ENCODE assay signal across 16 cellular contexts in genomic region chr10:114500643-114501042, GRCh38.
DNase-seq lines count a peak whose midpoint lies in the region; ATAC-seq and TF ChIP-seq lines count a peak whose summit lies in the region.
"Had no signal": no experiment of that assay in that cellular context is flagged by ENCODE, and none has a peak within 500 bp of the region (broad histone marks: within the 10 kb centered on the region; RNA-seq: fewer than 3 reads in every experiment).

No MANE protein-coding gene starts in this region.

- peaks cover 15 to 86% (median 47%) of the 10 kb centered on the region in 3 donors for H3K4me1 ChIP-seq in esophagus squamous epithelium
- peaks cover 20 to 50% (median 26%) of the 10 kb centered on the region in 4 donors for H3K4me1 ChIP-seq in stomach
- H3K4me1 ChIP-seq in thyroid gland: peaks cover 34 to 57% of the 10 kb centered on the region in 2 donors
- peaks cover 3% of the 10 kb centered on the region; the same call in 1 of the 2 replicates for H3K4me1 ChIP-seq in H9 (ENCODE audit: insufficient read depth, low read length)

- no peak overlapping the region for H3K9ac ChIP-seq in H9 (ENCODE audit: extremely low read depth, insufficient read length, low read length)

- H3K79me2 ChIP-seq in H9 (ENCODE audit: insufficient read depth, low read length): no peaks in the 10 kb centered on the region

- H2AFZ ChIP-seq in H9 (ENCODE audit: low read length): no peak overlapping the region

- no peaks in the 10 kb centered on the region for H3K27me3 ChIP-seq in esophagus squamous epithelium
- H3K27me3 ChIP-seq in stomach: no peaks in the 10 kb centered on the region
- H3K27me3 ChIP-seq in thyroid gland: no peaks in the 10 kb centered on the region
- H3K27me3 ChIP-seq in H9 (ENCODE audit: insufficient read depth, low read length): no peaks in the 10 kb centered on the region
- H3K27me3 ChIP-seq: uterus had no signal

- H3K27ac Mint-ChIP-seq in activated naive CD4-positive, alpha-beta T cell treated with anti-CD3 and anti-CD28 coated beads for 36 hours: peak overlapping the region; percentile 96
- H3K27ac Mint-ChIP-seq in T-helper 17 cell (peak overlapping the region; percentile 90), H9 (no peak overlapping the region)

- peaks cover 0 to 19% (median 0%) of the 10 kb centered on the region in 3 donors for H3K36me3 ChIP-seq in esophagus squamous epithelium
- peaks cover 0 to 17% (median 2%) of the 10 kb centered on the region in 4 donors for H3K36me3 ChIP-seq in stomach
- H3K36me3 ChIP-seq in thyroid gland: no peaks in the 10 kb centered on the region
- H3K36me3 ChIP-seq: uterus had no signal

- H3K36me3 Mint-ChIP-seq in activated naive CD4-positive, alpha-beta T cell treated with anti-CD3 and anti-CD28 coated beads for 36 hours (ENCODE audit: low read depth): peaks cover 21% of the 10 kb centered on the region
- H3K36me3 Mint-ChIP-seq in T-helper 17 cell (ENCODE audit: low read depth): peaks cover 2% of the 10 kb centered on the region
- H3K36me3 Mint-ChIP-seq in H9 (ENCODE audit: insufficient read depth in 1 of 3, low read depth in 3 of 3): no peaks in the 10 kb centered on the region

- H2BK5ac ChIP-seq in H9 (ENCODE audit: insufficient read length, low read length): no peak overlapping the region

- intact Hi-C loops in activated naive CD4-positive, alpha-beta T cell treated with anti-CD3 and anti-CD28 coated beads for 36 hours (cut with micrococcal nuclease): loop anchor here (1.0 to 5.0 kb wide), 2 partner anchors 8 to 818 kb away; no protein-coding TSS in a partner anchor
- intact Hi-C loops in esophagus squamous epithelium (cut with DNase I) (no loop called here), stomach (cut with DNase I; ENCODE audit: low total_unique reads) (no loop called here), thyroid gland (cut with DNase I) (no loop called here)

- no peak overlapping the region for H3K23ac ChIP-seq in H9 (ENCODE audit: insufficient read length, low read depth, low read length)

- no peak overlapping the region for H3T11ph ChIP-seq in H9 (ENCODE audit: low read length)

- H4K5ac ChIP-seq in H9 (ENCODE audit: insufficient read length, low read depth, low read length): no peak overlapping the region

- H3K4me3 ChIP-seq in esophagus squamous epithelium (no peak overlapping the region), stomach (no peak overlapping the region), thyroid gland (replicated peaks in 1 of 3) (no peak overlapping the region)
- H3K4me3 ChIP-seq: uterus had no signal

- DNase-seq in activated naive CD4-positive, alpha-beta T cell treated with anti-CD3 and anti-CD28 coated beads for 36 hours: no peak
- DNase-seq in activated naive CD4-positive, alpha-beta T cell treated with Interleukin-2 at 50 U/mL for 16 hours: no peak
- no peak for DNase-seq in T-helper 17 cell
- no peak for DNase-seq in esophagus squamous epithelium (lab: John Stamatoyannopoulos, UW)
- DNase-seq in stomach: no peak
- no peak for DNase-seq in thyroid gland
- DNase-seq in NCI-H1092 (lab: John Stamatoyannopoulos, UW): no peak
- no peak for DNase-seq in H9
- DNase-seq: COR-L47; GDM1; head of caudate nucleus; islet precursor cell; NCI-H2029 treated with DMSO at 0.1 percent for 48 hours; NCI-H526; stimulated activated CD4-positive, alpha-beta T cell treated with anti-CD3 and anti-CD28 coated beads, Interleukin-4, amount 100 ng/mL, for 4 hours; uterus had no signal

- H3K23me2 ChIP-seq in H9 (ENCODE audit: insufficient read length, low read depth, low read length, poor library complexity, severe bottlenecking): no peaks in the 10 kb centered on the region

- no peaks in the 10 kb centered on the region for H3K27me3 Mint-ChIP-seq in activated naive CD4-positive, alpha-beta T cell treated with anti-CD3 and anti-CD28 coated beads for 36 hours (ENCODE audit: low read depth)
- H3K27me3 Mint-ChIP-seq in T-helper 17 cell: no peaks in the 10 kb centered on the region
- no peaks in the 10 kb centered on the region for H3K27me3 Mint-ChIP-seq in H9 (ENCODE audit: low read depth)

- H2BK20ac ChIP-seq in H9 (ENCODE audit: low read depth, low read length, poor library complexity, severe bottlenecking): no peak overlapping the region

- no peak overlapping the region for H4K8ac ChIP-seq in H9 (replicated peaks; ENCODE audit: insufficient read length, low read depth, low read length)

- no peaks in the 10 kb centered on the region for H3K79me1 ChIP-seq in H9 (ENCODE audit: insufficient read depth, low read depth, low read length, poor library complexity, severe bottlenecking)

- no peaks in the 10 kb centered on the region for H3K9me3 Mint-ChIP-seq in activated naive CD4-positive, alpha-beta T cell treated with anti-CD3 and anti-CD28 coated beads for 36 hours
- no peaks in the 10 kb centered on the region for H3K9me3 Mint-ChIP-seq in H9

- CTCF ChIA-PET in activated naive CD4-positive, alpha-beta T cell treated with anti-CD3 and anti-CD28 coated beads for 36 hours (lab: Charles Lee): interaction anchor here (1.0 to 7.3 kb wide), 7 partner anchors 9 to 44 kb away, joined by 3 to 63 read pairs (median 6); no protein-coding TSS in a partner anchor

- no peak overlapping the region for H3K4ac ChIP-seq in H9 (ENCODE audit: low read depth, low read length)

- H2AK5ac ChIP-seq in H9 (ENCODE audit: insufficient read length, low read length): no peak overlapping the region

- H3K4me3 Mint-ChIP-seq in activated naive CD4-positive, alpha-beta T cell treated with anti-CD3 and anti-CD28 coated beads for 36 hours: no peak overlapping the region
- no peak overlapping the region for H3K4me3 Mint-ChIP-seq in T-helper 17 cell
- H3K4me3 Mint-ChIP-seq in H9: no peak overlapping the region

- H3K27ac ChIP-seq in esophagus squamous epithelium (peak overlapping the region; percentile 81 to 95 (median 90)), stomach (peak overlapping the region; percentile 65 to 91 (median 72)), thyroid gland (peak overlapping the region in 1 of 3 donors; percentile 40), H9 (ENCODE audit: insufficient read length, low read depth, low read length) (no peak overlapping the region)
- H3K27ac ChIP-seq: uterus had no signal

- no peak overlapping the region for H2BK12ac ChIP-seq in H9 (ENCODE audit: insufficient read length, low read depth, low read length)

- H3K4me2 ChIP-seq in H9 (ENCODE audit: insufficient read depth, insufficient read length, low read length): no peak overlapping the region

- ATAC-seq in T-helper 17 cell: no peak

- 32 to 53% methylated on average over 2 of the region's 2 CpGs for WGBS in esophagus squamous epithelium, 2 donors
- 57 to 81% (median 70%) methylated on average over 1 to 2 of the region's 2 CpGs for WGBS in stomach, 5 donors
- WGBS in thyroid gland, 2 donors: 56 to 71% methylated on average over 2 of the region's 2 CpGs
- WGBS in H9 (ENCODE audit: extremely low coverage, insufficient read length, low lambda C conversion rate): no CpG with 5 or more reads among the region's 2 CpGs

- no peak overlapping the region for H2BK15ac ChIP-seq in H9 (ENCODE audit: low read depth, low read length)

- H4K91ac ChIP-seq in H9 (ENCODE audit: insufficient read length, low read depth, low read length): no peak overlapping the region

- no peak overlapping the region for H3K18ac ChIP-seq in H9 (ENCODE audit: insufficient read length, low read depth, low read length)

- TF ChIP-seq POLR2A in esophagus squamous epithelium (IDR thresholded peaks at IDR 0.05) (no peak), stomach (IDR thresholded peaks at IDR 0.05) (no peak), thyroid gland (IDR thresholded peaks at IDR 0.05) (no peak)

- no peak overlapping the region for H3K56ac ChIP-seq in H9 (ENCODE audit: insufficient read length, low read depth, low read length)

- H3K14ac ChIP-seq in H9 (ENCODE audit: insufficient read depth, low read length): no peak overlapping the region

- no peak for TF ChIP-seq CTCF in esophagus squamous epithelium (IDR thresholded peaks at IDR 0.05)
- no peak for TF ChIP-seq CTCF in stomach (IDR thresholded peaks at IDR 0.05)
- no peak for TF ChIP-seq CTCF in thyroid gland (IDR thresholded peaks at IDR 0.05)
- no peak for TF ChIP-seq CTCF in H9 (conservative IDR thresholded peaks at IDR 0.05)

- no peak overlapping the region for H2BK120ac ChIP-seq in H9 (ENCODE audit: low read depth, low read length, poor library complexity, severe bottlenecking)

- H3K9me3 ChIP-seq in T-helper 17 cell (ENCODE audit: control insufficient read depth, low read length, poor library complexity, severe bottlenecking): no peaks in the 10 kb centered on the region
- no peaks in the 10 kb centered on the region for H3K9me3 ChIP-seq in esophagus squamous epithelium
- no peaks in the 10 kb centered on the region for H3K9me3 ChIP-seq in stomach
- H3K9me3 ChIP-seq in thyroid gland: no peaks in the 10 kb centered on the region
- no peaks in the 10 kb centered on the region for H3K9me3 ChIP-seq in H9 (ENCODE audit: control insufficient read depth, low read depth, low read length)
- H3K9me3 ChIP-seq: uterus had no signal

- H3K4me1 Mint-ChIP-seq in activated naive CD4-positive, alpha-beta T cell treated with anti-CD3 and anti-CD28 coated beads for 36 hours (ENCODE audit: low read depth): peaks cover 87% of the 10 kb centered on the region
- peaks cover 53% of the 10 kb centered on the region for H3K4me1 Mint-ChIP-seq in T-helper 17 cell
- peaks cover 14% of the 10 kb centered on the region in 2 experiments for H3K4me1 Mint-ChIP-seq in H9

- TF ChIP-seq EP300 in stomach (IDR thresholded peaks at IDR 0.05): no peak

- no peaks in the 10 kb centered on the region for H4K20me1 ChIP-seq in H9 (ENCODE audit: control insufficient read depth, insufficient read depth, insufficient read length)

Comparison
In these comparisons a context has a peak if more than half of its experiments do, and no peak if none do; other contexts are left out.
1. H3K27ac Mint-ChIP-seq: peak in activated naive CD4-positive, alpha-beta T cell treated with anti-CD3 and anti-CD28 coated beads for 36 hours (single experiment) and T-helper 17 cell (single experiment); none in H9 (0 of 3).